In the genomic region with DNA sequence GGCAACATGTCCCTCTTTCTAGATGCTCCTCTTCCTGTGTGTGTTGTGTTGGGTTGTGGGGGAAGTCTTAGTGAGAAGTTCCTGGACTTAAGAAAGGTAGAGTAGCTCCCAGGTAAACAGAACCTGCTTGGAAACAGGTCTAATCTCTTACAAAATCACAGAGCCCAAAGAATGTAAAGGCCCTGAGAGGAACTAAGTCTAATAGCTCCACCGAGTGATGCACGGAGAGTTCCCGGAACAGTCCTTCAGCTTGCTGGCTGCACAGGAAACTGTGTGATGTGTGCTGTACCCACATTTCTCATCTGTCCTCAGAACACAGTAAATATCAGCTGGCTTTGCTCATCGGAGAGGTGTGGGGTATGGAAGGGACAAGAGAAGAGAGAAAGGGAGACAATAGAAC, we compare ENCODE assay signal across 18 cellular contexts.
"Had no signal": no experiment of that assay in that cellular context is flagged by ENCODE, and none has a peak within 500 bp of the region (broad histone marks: within the 10 kb centered on the region; RNA-seq: fewer than 3 reads in every experiment).

No MANE protein-coding gene starts in this region.

- H3K36me3 ChIP-seq: ascending aorta, gastroesophageal sphincter, lower lobe of right lung, prostate gland, suprapubic skin, upper lobe of right lung had no signal

- ATAC-seq: activated T-cell treated with anti-CD3 and anti-CD28 coated beads, Interleukin-2, amount 50 U/mL, for 72 hours; gastroesophageal sphincter; lower lobe of right lung; mucosa of descending colon; naive thymus-derived CD8-positive, alpha-beta T cell; sciatic nerve; upper lobe of right lung had no signal

- DNase-seq: activated CD4-positive, alpha-beta memory T cell treated with anti-CD3 and anti-CD28 coated beads for 36 hours; activated CD8-positive, alpha-beta memory T cell treated with anti-CD3 and anti-CD28 coated beads, Interleukin-2, amount 50 U/mL, for 4 hours; activated T-cell treated with anti-CD3 and anti-CD28 coated beads, Interleukin-2, amount 50 U/mL, for 72 hours; caudate nucleus; cortex of kidney; effector CD8-positive, alpha-beta T cell; lower lobe of right lung; mucosa of descending colon; naive thymus-derived CD8-positive, alpha-beta T cell; stimulated activated CD4-positive, alpha-beta T cell treated with anti-CD3 and anti-CD28 coated beads, Interleukin-2, amount 100 ng/mL, for 24 hours; stimulated activated naive CD4-positive, alpha-beta T cell; T-helper 2 cell; upper lobe of right lung had no signal

- H3K4me3 ChIP-seq: ascending aorta, gastroesophageal sphincter, lower lobe of right lung, mucosa of descending colon, prostate gland, suprapubic skin, upper lobe of right lung had no signal

- H3K27me3 ChIP-seq: ascending aorta, gastroesophageal sphincter, suprapubic skin, upper lobe of right lung had no signal

- H3K27ac ChIP-seq: ascending aorta, gastroesophageal sphincter, lower lobe of right lung, suprapubic skin, upper lobe of right lung had no signal

- H3K4me1 ChIP-seq: gastroesophageal sphincter, lower lobe of right lung, suprapubic skin, upper lobe of right lung had no signal

- H3K9me3 ChIP-seq: ascending aorta, lower lobe of right lung, prostate gland, suprapubic skin, upper lobe of right lung had no signal
